25 cellular contexts compared by ENCODE assay signal in genomic region chr12:20044304-20044703, GRCh38.
DNase-seq lines count a peak whose midpoint lies in the region; ATAC-seq and TF ChIP-seq lines count a peak whose summit lies in the region.
"Had no signal": no experiment of that assay in that cellular context is flagged by ENCODE, and none has a peak within 500 bp of the region (broad histone marks: within the 10 kb centered on the region; RNA-seq: fewer than 3 reads in every experiment).

No MANE protein-coding gene starts in this region.

- peak; percentile 50 for ATAC-seq in Right ventricle myocardium superior (ENCODE audit: poor library complexity)
- ATAC-seq in right cardiac atrium, result peak; percentile 37 to 64
- ATAC-seq in HG03432 (IDR thresholded peaks at IDR 0.05; ENCODE audit: unreplicated experiment), result no peak
- ATAC-seq in GM18909 (IDR thresholded peaks at IDR 0.05; ENCODE audit: poor library complexity, unreplicated experiment), result no peak
- ATAC-seq: PC-3 had no signal

- no peak for TF ChIP-seq CTCF in right atrium auricular region (IDR thresholded peaks at IDR 0.05)
- no peak for TF ChIP-seq CTCF in fibroblast of the aortic adventitia (IDR thresholded peaks at IDR 0.05; ENCODE audit: insufficient read depth, low read length)
- TF ChIP-seq CTCF in GM13976 (IDR thresholded peaks at IDR 0.05; ENCODE audit: borderline replicate concordance, control extremely low read depth, extremely low read depth, insufficient read depth, missing control alignments), result no peak

- 57% methylated on average over 1 of the region's 1 CpG for WGBS in right cardiac atrium

- peak overlapping the region in 1 of 2 donors; percentile 42 for H3K27ac ChIP-seq in right atrium auricular region
- no peak overlapping the region for H3K27ac ChIP-seq in right cardiac atrium (ENCODE audit: low read length)

- H3K4me1 ChIP-seq in right atrium auricular region (peaks cover 0 to 4% of the 10 kb centered on the region in 2 donors), right cardiac atrium (ENCODE audit: control insufficient read depth, insufficient read depth, low read length) (peaks cover 2% of the 10 kb centered on the region)
- H3K4me1 ChIP-seq: BE2C had no signal

- no peaks in the 10 kb centered on the region for H3K36me3 ChIP-seq in right atrium auricular region
- H3K36me3 ChIP-seq: BE2C, MG63 had no signal

- in situ Hi-C loops in GM13976 (cut with MboI; ENCODE audit: low sequenced_read_pairs, unreplicated experiment), result no loop called here

- H3K9me3 ChIP-seq in right atrium auricular region (no peaks in the 10 kb centered on the region), right cardiac atrium (ENCODE audit: control insufficient read depth, low read length) (no peaks in the 10 kb centered on the region)
- H3K9me3 ChIP-seq: BE2C, MG63 had no signal

- intact Hi-C loops in Right ventricle myocardium superior (cut with DNase I) (no loop called here), right cardiac atrium (cut with DNase I) (no loop called here)

- H3K4me3 ChIP-seq in right atrium auricular region (no peak overlapping the region), fibroblast of the aortic adventitia (ENCODE audit: low read depth, low read length) (no peak overlapping the region), right cardiac atrium (ENCODE audit: low read length) (no peak overlapping the region)
- H3K4me3 ChIP-seq: MG63 had no signal

- H3K27me3 ChIP-seq in right atrium auricular region (no peaks in the 10 kb centered on the region), right cardiac atrium (ENCODE audit: control insufficient read depth, insufficient read depth) (no peaks in the 10 kb centered on the region)
- H3K27me3 ChIP-seq: BE2C, MG63 had no signal

- DNase-seq in Right ventricle myocardium superior (no peak), right atrium auricular region (ENCODE audit: low spot score) (no peak), fibroblast of the aortic adventitia (ENCODE audit: low read depth) (peak; percentile 54), right cardiac atrium (no peak), GM13976 (ENCODE audit: low spot score) (no peak), NCI-H2171 (lab: John Stamatoyannopoulos, UW) (no peak)
- DNase-seq: 8988T; ACHN; BE2C; CD8-positive, alpha-beta memory T cell; DMS 273 treated with DMSO at 0.1 percent for 48 hours; DMS79 treated with DMSO at 0.1 percent for 48 hours; GF-D8; KG1; NCI-H1105 treated with DMSO at 0.1 percent for 48 hours; NCI-H146; NCI-H1930; NCI-H2107; NCI-H524 treated with DMSO at 0.1 percent for 48 hours; NCI-H82; NK-92 treated with Interleukin-12 subunit alpha and Interleukin-12 subunit beta, amount 100 ng/mL, for 24 hours had no signal

Comparison
In these comparisons a context has a peak if more than half of its experiments do, and no peak if none do; other contexts are left out.
1. ATAC-seq: peak in Right ventricle myocardium superior (single experiment) and right cardiac atrium (2 of 2); none in HG03432 (single experiment) and GM18909 (single experiment).